ENCODE assay signal across 21 cellular contexts in genomic region chr17:38578641-38579480, GRCh38. TPM values are rescaled to one million over a fixed set of nuclear protein-coding genes. Genes with fewer than 3 reads are reported as not detected.
DNase-seq lines count a peak whose midpoint lies in the region; ATAC-seq and TF ChIP-seq lines count a peak whose summit lies in the region.
"Had no signal": no experiment of that assay in that cellular context is flagged by ENCODE, and none has a peak within 500 bp of the region (broad histone marks: within the 10 kb centered on the region; RNA-seq: fewer than 3 reads in every experiment).

No MANE protein-coding gene starts in this region.

- H3K27ac ChIP-seq in heart left ventricle (no peak overlapping the region), caudate nucleus (ENCODE audit: low read depth, low read length) (peak overlapping the region; percentile 52), iPS-18a (ENCODE audit: low read length) (no peak overlapping the region), thoracic aorta (no peak overlapping the region)
- H3K27ac ChIP-seq: brain microvascular endothelial cell had no signal

- no peak for DNase-seq in heart left ventricle
- DNase-seq in left ventricle myocardium superior, result no peak
- DNase-seq in caudate nucleus (lab: John Stamatoyannopoulos, UW), result peak in 1 of 61 donors; percentile 59
- DNase-seq in thoracic aorta (ENCODE audit: low spot score), result no peak
- no peak for DNase-seq in HFFc6
- DNase-seq in stimulated activated CD4-positive, alpha-beta T cell treated with anti-CD3 and anti-CD28 coated beads, Interleukin-2, amount 100 ng/mL, for 48 hours, result no peak
- no peak for DNase-seq in left colon
- DNase-seq: activated CD4-positive, alpha-beta T cell treated with anti-CD3 and anti-CD28 coated beads for 36 hours; activated naive CD4-positive, alpha-beta T cell treated with anti-CD3 and anti-CD28 coated beads, Interleukin-2, amount 50 U/mL, for 16 hours; brain microvascular endothelial cell; COR-L47; effector memory CD4-positive, alpha-beta T cell; naive B cell; NCI-H1930; NCI-H446 treated with DMSO at 0.1 percent for 48 hours; SIG-M5; stimulated activated CD4-positive, alpha-beta T cell treated with anti-CD3 and anti-CD28 coated beads, Interleukin-15, amount 100 ng/mL, for 24 hours; T-helper 9 cell had no signal

- H3K36me3 ChIP-seq in heart left ventricle (no peaks in the 10 kb centered on the region), iPS-18a (ENCODE audit: control insufficient read depth, low read depth, low read length) (no peaks in the 10 kb centered on the region), thoracic aorta (no peaks in the 10 kb centered on the region)
- H3K36me3 ChIP-seq: brain microvascular endothelial cell had no signal

- peaks cover 6% of the 10 kb centered on the region; the same call in 1 of the 2 replicates for H3K4me1 Mint-ChIP-seq in HFFc6 (ENCODE audit: low read depth)
- H3K4me1 Mint-ChIP-seq: activated CD4-positive, alpha-beta T cell treated with anti-CD3 and anti-CD28 coated beads for 36 hours had no signal

- peaks cover 46% of the 10 kb centered on the region for H3K27me3 Mint-ChIP-seq in HFFc6 (ENCODE audit: insufficient read depth)

- H3K4me1 ChIP-seq in heart left ventricle, result peaks cover 0 to 12% (median 10%) of the 10 kb centered on the region in 12 donors
- peaks cover 17% of the 10 kb centered on the region for H3K4me1 ChIP-seq in iPS-18a (ENCODE audit: control insufficient read depth, low read depth, low read length)
- peaks cover 11 to 28% of the 10 kb centered on the region in 2 donors for H3K4me1 ChIP-seq in thoracic aorta (ENCODE audit: control insufficient read depth in 1 of 2, low read depth in 2 of 2)

- H3K27me3 ChIP-seq in heart left ventricle, result peaks cover 22 to 85% (median 54%) of the 10 kb centered on the region in 9 donors
- peaks cover 85% of the 10 kb centered on the region for H3K27me3 ChIP-seq in iPS-18a (ENCODE audit: control insufficient read depth, insufficient read depth, low read length)
- no peaks in the 10 kb centered on the region for H3K27me3 ChIP-seq in thoracic aorta (replicated peaks; ENCODE audit: insufficient read depth)

- H3K9ac ChIP-seq in iPS-18a (ENCODE audit: low read length), result no peak overlapping the region

- TF ChIP-seq POLR2A in heart left ventricle (IDR thresholded peaks at IDR 0.05), result no peak

- H3K27ac Mint-ChIP-seq in HFFc6, result no peak overlapping the region
- H3K27ac Mint-ChIP-seq: activated CD4-positive, alpha-beta T cell treated with anti-CD3 and anti-CD28 coated beads for 36 hours; naive B cell; stimulated activated naive CD8-positive, alpha-beta T cell treated with anti-CD3 and anti-CD28 coated beads, Interleukin-15, Interleukin-2, amounts not matched to agents 100 ng/mL and 50 ng/mL, for 24 hours had no signal

- no peaks in the 10 kb centered on the region for H3K9me3 ChIP-seq in heart left ventricle
- H3K9me3 ChIP-seq in iPS-18a (ENCODE audit: control insufficient read depth, low read depth, low read length), result no peaks in the 10 kb centered on the region
- H3K9me3 ChIP-seq in thoracic aorta, result no peaks in the 10 kb centered on the region

- H3K36me3 Mint-ChIP-seq in HFFc6 (ENCODE audit: low read depth), result no peaks in the 10 kb centered on the region

- TF ChIP-seq CTCF in heart left ventricle (IDR thresholded peaks at IDR 0.05) (no peak), thoracic aorta (IDR thresholded peaks at IDR 0.05) (no peak), HFFc6 (IDR thresholded peaks at IDR 0.05) (no peak)

- ATAC-seq in heart left ventricle (no peak), left ventricle myocardium superior (no peak), thoracic aorta (ENCODE audit: insufficient number of reproducible peaks, low FRiP score, low read depth) (no peak), left colon (no peak)

- H3K9me3 Mint-ChIP-seq in HFFc6, result no peaks in the 10 kb centered on the region
- H3K9me3 Mint-ChIP-seq: stimulated activated naive CD8-positive, alpha-beta T cell treated with anti-CD3 and anti-CD28 coated beads, Interleukin-15, Interleukin-2, amounts not matched to agents 100 ng/mL and 50 ng/mL, for 24 hours had no signal

- intact Hi-C loops in heart left ventricle (cut with DNase I) (loop anchor here in 1 of 10 donors (2.0 kb wide), 1 partner anchor 20 kb away; no protein-coding TSS in a partner anchor), left ventricle myocardium superior (cut with micrococcal nuclease) (no loop called here), left colon (cut with DNase I, micrococcal nuclease) (no loop called here)

- H3K4me3 ChIP-seq in heart left ventricle (peak overlapping the region in 8 of 12 donors; percentile 4 to 28 (median 14)), iPS-18a (ENCODE audit: low read length) (peak overlapping the region; percentile 49), thoracic aorta (peak overlapping the region; percentile 50)

- no peak overlapping the region for H3K4me3 Mint-ChIP-seq in HFFc6
- H3K4me3 Mint-ChIP-seq: activated CD4-positive, alpha-beta T cell treated with anti-CD3 and anti-CD28 coated beads for 36 hours; stimulated activated naive CD8-positive, alpha-beta T cell treated with anti-CD3 and anti-CD28 coated beads, Interleukin-15, Interleukin-2, amounts not matched to agents 100 ng/mL and 50 ng/mL, for 24 hours had no signal

- WGBS in heart left ventricle, 4 donors, result 9 to 20% (median 13%) methylated on average over 18 to 45 of the region's 45 CpGs

RNA-seq across cellular contexts. Expression of gene SRCIN1, which starts 26.9 kb away (rescaled TPM):
- total RNA-seq in heart left ventricle (1 to 10 TPM in 5 of 9 donors, under 1 TPM in 4; 0.46 to 1.7 (median 1.1) TPM), left ventricle myocardium superior (1.4 TPM), thoracic aorta (not detected), left colon (1 to 10 TPM; 3.1 TPM)
- polyA plus RNA-seq in heart left ventricle, result under 1 TPM; 0.19 to 0.95 TPM
- not detected for total RNA-seq in HFFc6 (2021; fragmentation: NEBNext Ultra II Directional; extraction: Animal tissue kit (Norgen Biotek cat#: 25700))
- polyA plus RNA-seq: AG04450 had no signal
